8 cellular contexts compared by ENCODE assay signal in genomic region chr17:75689441-75689873, GRCh38. TPM values are rescaled to one million over a fixed set of nuclear protein-coding genes. Genes with fewer than 3 reads are reported as not detected.
DNase-seq lines count a peak whose midpoint lies in the region; ATAC-seq and TF ChIP-seq lines count a peak whose summit lies in the region.

No MANE protein-coding gene starts in this region.

- H3K36me3 Mint-ChIP-seq in CD8-positive, alpha-beta memory T cell, result peaks cover 0 to 80% (median 11%) of the 10 kb centered on the region in 3 donors
- H3K36me3 Mint-ChIP-seq in IgD-negative memory B cell (no peaks in the 10 kb centered on the region), mesothelial cell of epicardium (peaks cover 2% of the 10 kb centered on the region)

- peaks cover 53% of the 10 kb centered on the region for H3K4me1 ChIP-seq in CD8-positive, alpha-beta memory T cell (ENCODE audit: insufficient read depth, low read length)

- no peak overlapping the region for H3K27ac ChIP-seq in CD8-positive, alpha-beta memory T cell (ENCODE audit: low read depth, low read length)

- H3K4me3 ChIP-seq in CD8-positive, alpha-beta memory T cell (ENCODE audit: low read length), result no peak overlapping the region

- H3K4me1 Mint-ChIP-seq in CD8-positive, alpha-beta memory T cell, result peaks cover 42 to 71% (median 61%) of the 10 kb centered on the region in 3 donors
- H3K4me1 Mint-ChIP-seq in IgD-negative memory B cell (peaks cover 45 to 60% (median 47%) of the 10 kb centered on the region in 3 donors), mesothelial cell of epicardium (peaks cover 59% of the 10 kb centered on the region)

- CTCF ChIA-PET in CD8-positive, alpha-beta memory T cell (lab: Charles Lee), result interaction anchor here (1.0 kb wide), 1 partner anchor 64 kb away, joined by 4 read pairs; no protein-coding TSS in a partner anchor

- no peaks in the 10 kb centered on the region for H3K9me3 ChIP-seq in CD8-positive, alpha-beta memory T cell (ENCODE audit: low read length)

- H3K9me3 Mint-ChIP-seq in CD8-positive, alpha-beta memory T cell, result no peaks in the 10 kb centered on the region
- H3K9me3 Mint-ChIP-seq in IgD-negative memory B cell, result no peaks in the 10 kb centered on the region
- no peaks in the 10 kb centered on the region for H3K9me3 Mint-ChIP-seq in mesothelial cell of epicardium

- no peaks in the 10 kb centered on the region for H3K27me3 ChIP-seq in CD8-positive, alpha-beta memory T cell (ENCODE audit: insufficient read depth, low read length, poor library complexity, severe bottlenecking)

- no peak for TF ChIP-seq CTCF in mesothelial cell of epicardium (IDR thresholded peaks at IDR 0.05; ENCODE audit: unreplicated experiment)

- H3K27me3 Mint-ChIP-seq in CD8-positive, alpha-beta memory T cell, result no peaks in the 10 kb centered on the region
- H3K27me3 Mint-ChIP-seq in IgD-negative memory B cell, result no peaks in the 10 kb centered on the region
- H3K27me3 Mint-ChIP-seq in mesothelial cell of epicardium (ENCODE audit: low read depth), result no peaks in the 10 kb centered on the region

- peak overlapping the region in 4 of 7 donors; percentile 22 to 75 (median 48) for H3K4me3 Mint-ChIP-seq in CD8-positive, alpha-beta memory T cell
- H3K4me3 Mint-ChIP-seq in IgD-negative memory B cell, result peak overlapping the region; percentile 47 to 87 (median 73)
- no peak overlapping the region for H3K4me3 Mint-ChIP-seq in mesothelial cell of epicardium

- POLR2A ChIA-PET in CD8-positive, alpha-beta memory T cell (lab: Charles Lee), result interaction anchor here (0.6 to 0.7 kb wide), 3 partner anchors 125 to 626 kb away, joined by 3 to 8 read pairs (median 7); no protein-coding TSS in a partner anchor

- ATAC-seq in HG03432 (IDR thresholded peaks at IDR 0.05; ENCODE audit: unreplicated experiment), result no peak

- peak in 3 of 5 donors; percentile 38 to 72 (median 52) for DNase-seq in CD8-positive, alpha-beta memory T cell
- DNase-seq in activated T-helper 1 cell treated with Interleukin-2 at 50 U/mL for 16 hours (ENCODE audit: low read depth) (peak; percentile 4), mesothelial cell of epicardium (ENCODE audit: low spot score in 2 of 2, unreplicated experiment in 2 of 2) (no peak), GOT3 (lab: John Stamatoyannopoulos, UW) (no peak), SK-N-DZ (ENCODE audit: low spot score) (no peak)
- no peak for DNase-seq in NK-92 treated with Interleukin-12 subunit alpha and Interleukin-12 subunit beta, amount 100 ng/mL, for 24 hours (lab: John Stamatoyannopoulos, UW)

- peak overlapping the region; percentile 16 to 90 (median 60) for H3K27ac Mint-ChIP-seq in CD8-positive, alpha-beta memory T cell
- H3K27ac Mint-ChIP-seq in IgD-negative memory B cell, result peak overlapping the region; percentile 70 to 95 (median 85)
- H3K27ac Mint-ChIP-seq in mesothelial cell of epicardium, result peak overlapping the region; percentile 95

- H3K36me3 ChIP-seq in CD8-positive, alpha-beta memory T cell (ENCODE audit: insufficient read depth, low read length), result peaks cover 35% of the 10 kb centered on the region

RNA-seq across cellular contexts. Expression of gene SAP30BP, which starts 22.3 kb away (rescaled TPM):
- total RNA-seq in CD8-positive, alpha-beta memory T cell, result 100 to 1,000 TPM in 1 of 2 experiments, 10 to 100 TPM in 1; 98.0 to 111 TPM
- 87.5 TPM for polyA plus RNA-seq in CD8-positive, alpha-beta memory T cell
- polyA plus RNA-seq in IgD-negative memory B cell, result 119 TPM
- total RNA-seq in mesothelial cell of epicardium, result 96.0 to 109 TPM (median 106 TPM) in 3 replicates
- 64.3 and 73.1 TPM in 2 replicates for polyA plus RNA-seq in SK-N-DZ (2014; cell fraction: cytosol; rRNA removed)
- polyA plus RNA-seq in SK-N-DZ (2014; cell fraction: nucleus; rRNA removed), result 196 and 208 TPM in 2 replicates

RNA-seq across cellular contexts. Expression of gene RECQL5, which starts 22.5 kb away (rescaled TPM):
- 10 to 100 TPM; 28.5 to 30.3 TPM for total RNA-seq in CD8-positive, alpha-beta memory T cell
- 16.0 TPM for polyA plus RNA-seq in CD8-positive, alpha-beta memory T cell
- 25.3 TPM for polyA plus RNA-seq in IgD-negative memory B cell
- total RNA-seq in mesothelial cell of epicardium, result 56.9 to 63.3 TPM (median 62.6 TPM) in 3 replicates
- polyA plus RNA-seq in SK-N-DZ (2014; cell fraction: cytosol; rRNA removed), result 23.7 and 26.3 TPM in 2 replicates
- polyA plus RNA-seq in SK-N-DZ (2014; cell fraction: nucleus; rRNA removed), result 82.8 and 109 TPM in 2 replicates

RNA-seq across cellular contexts. Expression of gene ITGB4, which starts 31.8 kb away (rescaled TPM):
- 1 to 10 TPM; 1.8 to 2.1 TPM for total RNA-seq in CD8-positive, alpha-beta memory T cell
- 1.5 TPM for polyA plus RNA-seq in CD8-positive, alpha-beta memory T cell
- 0.48 TPM for polyA plus RNA-seq in IgD-negative memory B cell
- total RNA-seq in mesothelial cell of epicardium, result 112 to 117 TPM (median 116 TPM) in 3 replicates
- 0.62 and 1.4 TPM in 2 replicates for polyA plus RNA-seq in SK-N-DZ (2014; cell fraction: cytosol; rRNA removed)
- 0.23 and 0.32 TPM in 2 replicates for polyA plus RNA-seq in SK-N-DZ (2014; cell fraction: nucleus; rRNA removed)

RNA-seq across cellular contexts. Expression of gene SMIM5, which starts 56.2 kb away (rescaled TPM):
- total RNA-seq in CD8-positive, alpha-beta memory T cell, result under 1 TPM in 1 of 2 experiments, not detected in 1; 0.20 TPM
- polyA plus RNA-seq in CD8-positive, alpha-beta memory T cell, result 0.13 TPM
- polyA plus RNA-seq in IgD-negative memory B cell, result 0.36 TPM
- total RNA-seq in mesothelial cell of epicardium, result 0.95 to 1.7 TPM (median 1.5 TPM) in 3 replicates
- polyA plus RNA-seq in SK-N-DZ (2014; cell fraction: cytosol; rRNA removed), result not detected in 2 replicates
- polyA plus RNA-seq in SK-N-DZ (2014; cell fraction: nucleus; rRNA removed), result 0.14 TPM in 1 of 2 replicates, not detected in the other

Comparison
In these comparisons a context has a peak if more than half of its experiments do, and no peak if none do; other contexts are left out.
1. DNase-seq: peak in CD8-positive, alpha-beta memory T cell (3 of 5) and activated T-helper 1 cell treated with Interleukin-2 at 50 U/mL for 16 hours (single experiment); none in mesothelial cell of epicardium (0 of 2), GOT3 (single experiment), NK-92 treated with Interleukin-12 subunit alpha and Interleukin-12 subunit beta, amount 100 ng/mL, for 24 hours (single experiment) and SK-N-DZ (single experiment).
2. RNA of gene ITGB4, which starts 31.8 kb away (total RNA-seq): 112 to 117 TPM in mesothelial cell of epicardium; 1.8 to 2.1 TPM in CD8-positive, alpha-beta memory T cell; every median in the first group is over 10 times any median in the second.
3. Peak in every context shown above with its lines, with median percentiles within 50 percentile points of each other: H3K27ac Mint-ChIP-seq.